8 cellular contexts compared by ENCODE assay signal in genomic region chr9:133375116-133375723, GRCh38. TPM values are rescaled to one million over a fixed set of nuclear protein-coding genes. Genes with fewer than 3 reads are reported as not detected.
DNase-seq lines count a peak whose midpoint lies in the region; ATAC-seq and TF ChIP-seq lines count a peak whose summit lies in the region.

No MANE protein-coding gene starts in this region.

- intact Hi-C loops in Panc1 (cut with micrococcal nuclease; ENCODE audit: unreplicated experiment) (no loop called here), colonic mucosa (cut with DNase I) (no loop called here), uterus (cut with DNase I; ENCODE audit: low total_unique reads) (no loop called here)

- CTCF ChIA-PET in Panc1 (lab: Charles Lee): no interaction called here

- POLR2A ChIA-PET in Panc1 (lab: Charles Lee): no interaction called here

- H3K79me2 ChIP-seq in ACC112 (ENCODE audit: control insufficient read depth, insufficient read depth, low read length, unreplicated experiment): peaks cover 61% of the 10 kb centered on the region

- no peaks in the 10 kb centered on the region; the same call in 1 of the 2 replicates for H3K36me3 ChIP-seq in ACC112 (ENCODE audit: insufficient read depth, low read length)
- peaks cover 5% of the 10 kb centered on the region; the same call in 1 of the 2 replicates for H3K36me3 ChIP-seq in Panc1 (ENCODE audit: control insufficient read depth, insufficient read depth, low read length)
- no peaks in the 10 kb centered on the region for H3K36me3 ChIP-seq in colonic mucosa
- peaks cover 42% of the 10 kb centered on the region for H3K36me3 ChIP-seq in mesodermal cell (ENCODE audit: control insufficient read depth, insufficient read depth, low read length)
- no peaks in the 10 kb centered on the region for H3K36me3 ChIP-seq in uterus

- TF ChIP-seq POLR2A in uterus (IDR thresholded peaks at IDR 0.05): no peak

- H3K9ac ChIP-seq in colonic mucosa (ENCODE audit: low read depth in 2 of 2, low read length in 2 of 2): peak overlapping the region; percentile 94 to 98

- in situ Hi-C loops in Panc1 (cut with HindIII; ENCODE audit: low pct_unique_long_range_greater_than_20kb, low sequenced_read_pairs): no loop called here

- no peaks in the 10 kb centered on the region for H3K9me3 ChIP-seq in Panc1 (ENCODE audit: control insufficient read depth, insufficient read depth, low read depth, low read length)
- no peaks in the 10 kb centered on the region for H3K9me3 ChIP-seq in colonic mucosa
- H3K9me3 ChIP-seq in mesodermal cell (ENCODE audit: control insufficient read depth, low read length): no peaks in the 10 kb centered on the region
- H3K9me3 ChIP-seq in uterus: no peaks in the 10 kb centered on the region

- ATAC-seq in HG02885 (IDR thresholded peaks at IDR 0.05; ENCODE audit: poor library complexity, unreplicated experiment): peak; percentile 19
- ATAC-seq in Panc1: 0 out of 2 replicates have a peak, but pooled peaks have one; percentile 1

- peak; percentile 76 for DNase-seq in GM10266 (ENCODE audit: extremely low spot score)
- no peak for DNase-seq in Panc1 (ENCODE audit: low read depth, low spot score)
- peak; percentile 73 for DNase-seq in colonic mucosa
- DNase-seq in uterus: no peak
- no peak for DNase-seq in NK-92 (lab: John Stamatoyannopoulos, UW; ENCODE audit: unreplicated experiment)

- peak overlapping the region; percentile 85 for H3K4me3 ChIP-seq in ACC112 (ENCODE audit: low read depth, low read length)
- H3K4me3 ChIP-seq in Panc1 (ENCODE audit: low read depth in 2 of 2, low read length in 2 of 2): peak overlapping the region; percentile 87 to 97
- peak overlapping the region; percentile 73 for H3K4me3 ChIP-seq in colonic mucosa
- peak overlapping the region; percentile 87 for H3K4me3 ChIP-seq in mesodermal cell (ENCODE audit: extremely low read depth, insufficient read depth, low read length, poor library complexity, severe bottlenecking)
- H3K4me3 ChIP-seq in uterus: peak overlapping the region; percentile 63 to 89

- BruUV-seq in Panc1 (replicated peaks; lab: Mats Ljungman, UMichigan): no TSS peak

- no peak overlapping the region for H2AFZ ChIP-seq in ACC112 (ENCODE audit: low read length, unreplicated experiment)

- H3K27me3 ChIP-seq in ACC112 (ENCODE audit: insufficient read depth, low read length) (no peaks in the 10 kb centered on the region), Panc1 (ENCODE audit: control insufficient read depth, insufficient read depth, low read length) (no peaks in the 10 kb centered on the region), colonic mucosa (no peaks in the 10 kb centered on the region), uterus (no peaks in the 10 kb centered on the region)

- H3K4me1 ChIP-seq in ACC112 (ENCODE audit: control insufficient read depth, insufficient read depth, low read length, unreplicated experiment): peaks cover 28% of the 10 kb centered on the region
- H3K4me1 ChIP-seq in Panc1 (ENCODE audit: control insufficient read depth, insufficient read depth, low read length): peaks cover 13% of the 10 kb centered on the region
- H3K4me1 ChIP-seq in colonic mucosa: peaks cover 15% of the 10 kb centered on the region
- peaks cover 7% of the 10 kb centered on the region for H3K4me1 ChIP-seq in mesodermal cell (ENCODE audit: control insufficient read depth, insufficient read depth, low read length, poor library complexity, severe bottlenecking)
- H3K4me1 ChIP-seq in uterus: peaks cover 14 to 28% of the 10 kb centered on the region in 2 donors

- peak; percentile 33 for TF ChIP-seq CTCF in GM10266 (IDR thresholded peaks at IDR 0.05; ENCODE audit: control insufficient read depth, insufficient read depth, low read depth, missing control alignments)
- TF ChIP-seq CTCF in Panc1 (IDR thresholded peaks at IDR 0.05): no peak; the same call in 1 of the 2 replicates
- TF ChIP-seq CTCF in colonic mucosa (IDR thresholded peaks at IDR 0.05): no peak
- no peak for TF ChIP-seq CTCF in uterus (IDR thresholded peaks at IDR 0.05)

- H3K27ac ChIP-seq in ACC112 (ENCODE audit: low read depth, low read length): peak overlapping the region; percentile 90
- peak overlapping the region; percentile 94 for H3K27ac ChIP-seq in Panc1 (ENCODE audit: low read length)
- peak overlapping the region; percentile 95 for H3K27ac ChIP-seq in colonic mucosa
- peak overlapping the region; percentile 99 for H3K27ac ChIP-seq in mesodermal cell (ENCODE audit: low read depth, low read length, severe bottlenecking)
- H3K27ac ChIP-seq in uterus: peak overlapping the region; percentile 84 to 91

- WGBS in mesodermal cell (ENCODE audit: insufficient coverage in 2 of 2), 2 experiments: 0% methylated on average over 25 to 32 of the region's 39 CpGs

RNA-seq across cellular contexts. Expression of gene SURF4, which starts 0.6 kb away (rescaled TPM):
- total RNA-seq in Panc1 (2021; ENCODE audit: unreplicated experiment) (149 TPM), colonic mucosa (100 to 1,000 TPM; 176 to 267 TPM), uterus (100 to 1,000 TPM in 2 of 4 donors, 10 to 100 TPM in 2; 74.7 to 262 (median 108) TPM)
- polyA plus RNA-seq in Panc1 (2012; ENCODE audit: insufficient read length): 197 TPM
- 194 TPM for polyA plus RNA-seq in mesodermal cell (2013, experiment 1 of 2)
- polyA plus RNA-seq in mesodermal cell (2013, experiment 2 of 2): 173 TPM

RNA-seq across cellular contexts. Expression of gene STKLD1, which starts 0.9 kb away (rescaled TPM):
- total RNA-seq in Panc1 (2021; ENCODE audit: unreplicated experiment) (0.74 TPM), colonic mucosa (under 1 TPM in 1 of 2 donors, not detected in 1; 0.45 TPM), uterus (1 to 10 TPM in 2 of 4 donors, under 1 TPM in 1, not detected in 1; 0.88 to 1.7 (median 1.5) TPM)
- 1.4 TPM for polyA plus RNA-seq in Panc1 (2012; ENCODE audit: insufficient read length)
- 0.63 TPM for polyA plus RNA-seq in mesodermal cell (2013, experiment 1 of 2)
- 0.56 TPM for polyA plus RNA-seq in mesodermal cell (2013, experiment 2 of 2)

RNA-seq across cellular contexts. Expression of gene SURF2, which starts 18.9 kb away (rescaled TPM):
- total RNA-seq in Panc1 (2021; ENCODE audit: unreplicated experiment) (19.2 TPM), colonic mucosa (10 to 100 TPM in 1 of 2 donors, 1 to 10 TPM in 1; 9.4 to 18.7 TPM), uterus (10 to 100 TPM in 1 of 4 donors, 1 to 10 TPM in 1, under 1 TPM in 1, not detected in 1; 0.51 to 15.3 (median 5.9) TPM)
- 24.7 TPM for polyA plus RNA-seq in Panc1 (2012; ENCODE audit: insufficient read length)
- 20.5 TPM for polyA plus RNA-seq in mesodermal cell (2013, experiment 1 of 2)
- 16.7 TPM for polyA plus RNA-seq in mesodermal cell (2013, experiment 2 of 2)

RNA-seq across cellular contexts. Expression of gene SURF1, which starts 18.9 kb away (rescaled TPM):
- 45.6 TPM for total RNA-seq in Panc1 (2021; ENCODE audit: unreplicated experiment)
- 43.0 TPM for polyA plus RNA-seq in Panc1 (2012; ENCODE audit: insufficient read length)
- total RNA-seq in colonic mucosa: 10 to 100 TPM; 63.3 to 66.7 TPM
- polyA plus RNA-seq in mesodermal cell (2013, experiment 1 of 2): 35.8 TPM
- 32.3 TPM for polyA plus RNA-seq in mesodermal cell (2013, experiment 2 of 2)
- 10 to 100 TPM; 13.0 to 34.7 (median 24.4) TPM for total RNA-seq in uterus

RNA-seq across cellular contexts. Expression of gene RPL7A, which starts 27.2 kb away (rescaled TPM):
- total RNA-seq in Panc1 (2021; ENCODE audit: unreplicated experiment) (1,104 TPM), colonic mucosa (1,000 to 10,000 TPM; 1,628 to 2,136 TPM), uterus (1,000 to 10,000 TPM; 1,745 to 3,005 (median 2,502) TPM)
- polyA plus RNA-seq in Panc1 (2012; ENCODE audit: insufficient read length): 1,300 TPM
- polyA plus RNA-seq in mesodermal cell (2013, experiment 1 of 2): 2,487 TPM
- 2,372 TPM for polyA plus RNA-seq in mesodermal cell (2013, experiment 2 of 2)

Comparison
In these comparisons a context has a peak if more than half of its experiments do, and no peak if none do; other contexts are left out.
1. DNase-seq: peak in GM10266 (single experiment) and colonic mucosa (single experiment); none in Panc1 (single experiment), uterus (0 of 2) and NK-92 (single experiment).
2. Peak in every context shown above with its lines, with median percentiles within 50 percentile points of each other: H3K27ac ChIP-seq and H3K4me3 ChIP-seq.